Comparison of ENCODE assay signal across 1 cellular context in the genomic region with DNA sequence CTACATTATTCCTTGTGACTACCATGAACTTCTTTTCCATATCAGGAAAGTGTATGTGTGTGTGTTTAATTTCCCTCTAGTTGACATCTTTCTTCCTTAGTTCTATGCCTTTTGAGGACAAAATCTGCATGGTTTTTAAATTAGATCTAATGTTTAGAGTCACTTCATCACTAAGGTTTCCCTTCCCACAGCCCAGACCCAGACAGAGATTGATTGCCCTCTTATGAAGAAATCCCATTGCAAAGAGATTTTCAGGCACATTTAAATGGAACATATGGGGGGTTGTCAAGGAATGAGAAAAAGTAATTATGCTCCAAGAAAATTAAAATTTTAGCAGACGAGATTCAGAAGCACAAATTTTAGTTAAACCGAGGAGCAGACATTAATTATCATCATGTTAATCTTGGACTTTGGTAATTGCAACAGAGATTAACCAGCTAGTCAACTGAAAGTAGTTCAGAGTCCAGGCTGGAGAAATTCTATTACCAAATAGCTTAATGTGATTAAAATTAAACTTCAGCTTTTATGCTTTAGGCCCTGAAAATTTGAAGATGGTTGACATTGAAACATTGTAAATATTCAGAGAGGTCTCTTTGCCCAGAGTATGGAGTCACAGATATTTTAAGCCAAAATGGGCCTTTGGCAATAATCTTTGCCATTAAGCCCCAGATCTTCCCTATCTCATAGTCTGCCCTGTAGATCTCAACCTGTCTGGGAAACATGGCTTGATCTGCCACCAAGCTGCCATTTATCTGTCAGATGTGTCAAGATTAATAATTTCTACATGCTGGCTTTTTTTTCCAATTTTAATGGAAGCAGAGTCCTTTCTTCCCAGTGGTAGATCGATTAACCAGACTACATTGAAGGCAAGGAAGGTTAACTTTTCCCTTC.
TF ChIP-seq lines count a peak whose summit lies in the region.

No MANE protein-coding gene starts in this region.

TF ChIP-seq in HepG2, 621 proteins besides CTCF, POLR2A, EP300 and RAD21 (continued from another document):
- TF ChIP-seq, protein P1, sequence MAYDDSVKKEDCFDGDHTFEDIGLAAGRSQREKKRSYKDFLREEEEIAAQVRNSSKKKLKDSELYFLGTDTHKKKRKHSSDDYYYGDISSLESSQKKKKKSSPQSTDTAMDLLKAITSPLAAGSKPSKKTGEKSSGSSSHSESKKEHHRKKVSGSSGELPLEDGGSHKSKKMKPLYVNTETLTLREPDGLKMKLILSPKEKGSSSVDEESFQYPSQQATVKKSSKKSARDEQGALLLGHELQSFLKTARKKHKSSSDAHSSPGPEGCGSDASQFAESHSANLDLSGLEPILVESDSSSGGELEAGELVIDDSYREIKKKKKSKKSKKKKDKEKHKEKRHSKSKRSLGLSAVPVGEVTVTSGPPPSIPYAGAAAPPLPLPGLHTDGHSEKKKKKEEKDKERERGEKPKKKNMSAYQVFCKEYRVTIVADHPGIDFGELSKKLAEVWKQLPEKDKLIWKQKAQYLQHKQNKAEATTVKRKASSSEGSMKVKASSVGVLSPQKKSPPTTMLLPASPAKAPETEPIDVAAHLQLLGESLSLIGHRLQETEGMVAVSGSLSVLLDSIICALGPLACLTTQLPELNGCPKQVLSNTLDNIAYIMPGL (CRISPR knock-in tag; IDR thresholded peaks at IDR 0.05; ENCODE audit: borderline replicate concordance in 1 of 2, low read depth in 1 of 2) = no peak
- TF ChIP-seq AGO2 (optimal IDR thresholded peaks at IDR 0.05; ENCODE audit: low read depth, low read length) (no peak), PHF21A (CRISPR knock-in tag; IDR thresholded peaks at IDR 0.05) (no peak)
